ENCODE assay signal across 8 cellular contexts in genomic region chr2:218217366-218218309, GRCh38. TPM values are rescaled to one million over a fixed set of nuclear protein-coding genes. Genes with fewer than 3 reads are reported as not detected.
A peak's percentile ranks its signal among the peaks of the same experiment; 100 is the strongest.
DNase-seq lines count a peak whose midpoint lies in the region; ATAC-seq and TF ChIP-seq lines count a peak whose summit lies in the region.

No MANE protein-coding gene starts in this region.

- peaks cover 31% of the 10 kb centered on the region for H3K4me1 ChIP-seq in PC-9 (replicated peaks; ENCODE audit: insufficient read depth)

- intact Hi-C loops in PC-9 (cut with micrococcal nuclease; ENCODE audit: unreplicated experiment): no loop called here

- peak overlapping the region; percentile 74 for H2AFZ ChIP-seq in PC-9

- no peak for TF ChIP-seq CTCF in PC-9 (conservative IDR thresholded peaks at IDR 0.05)
- TF ChIP-seq CTCF in foreskin fibroblast (IDR thresholded peaks at IDR 0.05; ENCODE audit: low read depth, low read length): no peak

- peaks cover 44% of the 10 kb centered on the region for H4K20me1 ChIP-seq in PC-9 (ENCODE audit: insufficient read depth)

- H3K27ac ChIP-seq in PC-9 (peak overlapping the region; percentile 45; the same call in 1 of the 2 replicates), temporal lobe (ENCODE audit: low read depth, low read length) (peak overlapping the region; percentile 67)

- H3K4me2 ChIP-seq in PC-9: peak overlapping the region; percentile 91

- POLR2A ChIA-PET in PC-9 (lab: Charles Lee; ENCODE audit: unreplicated experiment): no interaction called here

- peaks cover 11% of the 10 kb centered on the region for H3F3A ChIP-seq in PC-9 (ENCODE audit: insufficient read depth, low read depth)

- no peaks in the 10 kb centered on the region for H3K36me3 ChIP-seq in PC-9 (ENCODE audit: low read depth)

- H3K4me3 ChIP-seq in PC-9 (peak overlapping the region; percentile 68), foreskin fibroblast (ENCODE audit: low read depth in 1 of 2, low read length in 2 of 2) (peak overlapping the region; percentile 88 to 96)

- ATAC-seq in HG02798 (IDR thresholded peaks at IDR 0.05; ENCODE audit: poor library complexity, unreplicated experiment): peak; percentile 43

- DNase-seq in DMS153 treated with DMSO at 0.1 percent for 48 hours (lab: John Stamatoyannopoulos, UW; ENCODE audit: unreplicated experiment) (peak; percentile 8), DMS153 (lab: John Stamatoyannopoulos, UW) (no peak), PC-9 (peak in 1 of 2 experiments; percentile 44), foreskin fibroblast (peak in 1 of 2 donors; percentile 60), nucleus accumbens (lab: John Stamatoyannopoulos, UW) (peak in 43 of 56 donors; percentile 3 to 81 (median 50))
- peak; percentile 66 for DNase-seq in activated T-helper 9 cell treated with anti-CD3 and anti-CD28 coated beads, Interleukin-2, amount 50 U/mL, for 16 hours (ENCODE audit: low read depth)

- peaks cover 63% of the 10 kb centered on the region for H3K79me2 ChIP-seq in PC-9 (ENCODE audit: low read depth)

- CTCF ChIA-PET in PC-9 (lab: Charles Lee): interaction anchor here (0.6 kb wide), 1 partner anchor 9 kb away, joined by 4 read pairs; no protein-coding TSS in a partner anchor

- H3K9me2 ChIP-seq in PC-9 (ENCODE audit: insufficient read depth): no peaks in the 10 kb centered on the region

- no peaks in the 10 kb centered on the region for H3K27me3 ChIP-seq in PC-9 (ENCODE audit: insufficient read depth, low read depth)

- no TSS peak for BruUV-seq in PC-9 (replicated peaks; lab: Mats Ljungman, UMichigan)

- H3K9me3 ChIP-seq in PC-9 (ENCODE audit: insufficient read depth, low read depth): no peaks in the 10 kb centered on the region

RNA-seq across cellular contexts. Expression of gene ARPC2, which starts 0.6 kb away (rescaled TPM):
- total RNA-seq in PC-9 (2021): 228 and 273 TPM in 2 replicates
- total RNA-seq in temporal lobe: 95.6 TPM

RNA-seq across cellular contexts. Expression of gene GPBAR1, which starts 43.2 kb away (rescaled TPM):
- total RNA-seq in PC-9 (2021) (0.20 and 0.22 TPM in 2 replicates), temporal lobe (0.25 TPM)

RNA-seq across cellular contexts. Expression of gene CXCR1, which starts 50.9 kb away (rescaled TPM):
- not detected in 2 replicates for total RNA-seq in PC-9 (2021)
- total RNA-seq in temporal lobe: not detected

RNA-seq across cellular contexts. Expression of gene AAMP, which starts 52.3 kb away (rescaled TPM):
- total RNA-seq in PC-9 (2021) (126 and 165 TPM in 2 replicates), temporal lobe (94.2 TPM)

RNA-seq across cellular contexts. Expression of gene PNKD, which starts 52.7 kb away (rescaled TPM):
- 94.7 and 102 TPM in 2 replicates for total RNA-seq in PC-9 (2021)
- total RNA-seq in temporal lobe: 18.7 TPM
